ENCODE assay signal across 15 cellular contexts in genomic region chr6:56335733-56336132, GRCh38.
DNase-seq lines count a peak whose midpoint lies in the region; ATAC-seq, FAIRE-seq and TF ChIP-seq lines count a peak whose summit lies in the region.
"Had no signal": no experiment of that assay in that cellular context is flagged by ENCODE, and none has a peak within 500 bp of the region (broad histone marks: within the 10 kb centered on the region; RNA-seq: fewer than 3 reads in every experiment).

No MANE protein-coding gene starts in this region.

- no TSS peak for BruUV-seq in HepG2 (replicated peaks; lab: Mats Ljungman, UMichigan)

- H3K9ac ChIP-seq in HepG2 (ENCODE audit: insufficient read depth, low read depth, low read length) (no peak overlapping the region), kidney (ENCODE audit: low read length in 2 of 2) (no peak overlapping the region)

- no peak for TF ChIP-seq EP300 in HepG2 (IDR thresholded peaks at IDR 0.05; ENCODE audit: low read depth in 2 of 2, low read length in 2 of 2)
- no peak for TF ChIP-seq EP300 in HepG2 (CRISPR knock-in tag; IDR thresholded peaks at IDR 0.05; ENCODE audit: borderline replicate concordance)

- no peak for DNase-seq in HepG2 (ENCODE audit: low spot score)
- DNase-seq in right lobe of liver: no peak
- DNase-seq in T1000 (lab: John Stamatoyannopoulos, UW): peak; percentile 9
- DNase-seq in fibroblast of the aortic adventitia (ENCODE audit: low read depth): peak; percentile 92
- DNase-seq in COLO668 (lab: John Stamatoyannopoulos, UW; ENCODE audit: unreplicated experiment): no peak
- DNase-seq in GM13977 (ENCODE audit: low spot score): no peak
- DNase-seq in globus pallidus (ENCODE audit: low spot score): no peak
- no peak for DNase-seq in kidney
- DNase-seq: activated CD4-positive, alpha-beta T cell treated with anti-CD3 and anti-CD28 coated beads, Interleukin-2, amount 50 U/mL, for 48 hours; activated naive CD4-positive, alpha-beta T cell treated with Interleukin-2 at 50 U/mL for 16 hours; dorsolateral prefrontal cortex; NCI-H1105 treated with DMSO at 0.1 percent for 48 hours; NCI-H526 had no signal

- H4K20me1 ChIP-seq in HepG2 (ENCODE audit: insufficient read depth, low read length): no peaks in the 10 kb centered on the region

- no peaks in the 10 kb centered on the region for H3K36me3 ChIP-seq in HepG2 (replicated peaks in 1 of 2; ENCODE audit: control insufficient read depth in 1 of 2, insufficient read depth in 2 of 2, low read length in 2 of 2)
- H3K36me3 ChIP-seq in right lobe of liver: no peaks in the 10 kb centered on the region
- H3K36me3 ChIP-seq in kidney (ENCODE audit: control insufficient read depth in 1 of 2, insufficient read depth in 2 of 2, low read length in 2 of 2): no peaks in the 10 kb centered on the region

- no peak overlapping the region for H3K4me3 ChIP-seq in HepG2 (replicated peaks in 1 of 3; ENCODE audit: insufficient read depth in 1 of 3, low read depth in 2 of 3, low read length in 3 of 3)
- no peak overlapping the region for H3K4me3 ChIP-seq in right lobe of liver
- no peak overlapping the region for H3K4me3 ChIP-seq in fibroblast of the aortic adventitia (ENCODE audit: low read depth, low read length)
- H3K4me3 ChIP-seq in kidney (ENCODE audit: low read length in 2 of 2): no peak overlapping the region
- H3K4me3 ChIP-seq: dorsolateral prefrontal cortex, hepatocyte had no signal

- no peaks in the 10 kb centered on the region; a peak in 2 of 5 replicates for H3K27me3 ChIP-seq in HepG2 (ENCODE audit: control insufficient read depth in 1 of 2, insufficient read depth in 2 of 2, low read length in 2 of 2)
- no peaks in the 10 kb centered on the region for H3K27me3 ChIP-seq in right lobe of liver
- H3K27me3 ChIP-seq: dorsolateral prefrontal cortex, hepatocyte had no signal

- 0% methylated on average over 1 of the region's 1 CpG for WGBS in HepG2 (ENCODE audit: low lambda C conversion rate)
- WGBS in right lobe of liver (ENCODE audit: insufficient coverage, low coverage, low lambda C conversion rate, missing lambda C conversion rate): 64% methylated on average over 1 of the region's 1 CpG

- H3K27ac ChIP-seq in HepG2 (ENCODE audit: extremely low read length, insufficient read depth, low read length): no peak overlapping the region
- H3K27ac ChIP-seq in right lobe of liver: no peak overlapping the region
- H3K27ac ChIP-seq in kidney (ENCODE audit: low read depth in 2 of 2, low read length in 2 of 2): no peak overlapping the region
- H3K27ac ChIP-seq: dorsolateral prefrontal cortex, hepatocyte had no signal

- no peak for TF ChIP-seq CTCF in HepG2 (CRISPR knock-in tag; IDR thresholded peaks at IDR 0.05)
- no peak for TF ChIP-seq CTCF in right lobe of liver (IDR thresholded peaks at IDR 0.05)
- no peak for TF ChIP-seq CTCF in fibroblast of the aortic adventitia (IDR thresholded peaks at IDR 0.05; ENCODE audit: insufficient read depth, low read length)
- TF ChIP-seq CTCF in GM13977 (IDR thresholded peaks at IDR 0.05; ENCODE audit: extremely low read depth, insufficient read depth, missing control alignments): no peak
- no peak for TF ChIP-seq CTCF in kidney (IDR thresholded peaks at IDR 0.05; ENCODE audit: borderline replicate concordance, extremely low read depth, insufficient read depth)

- no peaks in the 10 kb centered on the region for H3K79me2 ChIP-seq in HepG2 (ENCODE audit: insufficient read depth, low read length)
- H3K79me2 ChIP-seq: hepatocyte had no signal

- POLR2A ChIA-PET in HepG2 (lab: Yijun Ruan, JAX): no interaction called here

- intact Hi-C loops in HepG2 (cut with micrococcal nuclease; ENCODE audit: unreplicated experiment) (no loop called here), right lobe of liver (cut with DNase I) (no loop called here), kidney (cut with DNase I) (no loop called here)

- FAIRE-seq in HepG2 (lab: Jason Lieb, UNC) (no peak), kidney (lab: Jason Lieb, UNC) (no peak)
- FAIRE-seq: A204.1 had no signal

- ATAC-seq in HepG2 (no peak), right lobe of liver (no peak)

- no peak for TF ChIP-seq RAD21 in HepG2 (CRISPR knock-in tag; IDR thresholded peaks at IDR 0.05)

- CTCF ChIA-PET in HepG2 (lab: Yijun Ruan, JAX; ENCODE audit: low intra/inter-chr PET ratio, low total read pairs): no interaction called here

- TF ChIP-seq POLR2A in HepG2 (IDR thresholded peaks at IDR 0.05; ENCODE audit: insufficient read depth in 1 of 2, low read depth in 2 of 2, low read length in 2 of 2): no peak
- TF ChIP-seq POLR2A in right lobe of liver (IDR thresholded peaks at IDR 0.05): no peak

- no peaks in the 10 kb centered on the region for H3K4me1 ChIP-seq in HepG2 (ENCODE audit: insufficient read depth, low read length)
- no peaks in the 10 kb centered on the region for H3K4me1 ChIP-seq in right lobe of liver
- H3K4me1 ChIP-seq in kidney (ENCODE audit: control insufficient read depth in 1 of 2, insufficient read depth in 1 of 2, low read depth in 1 of 2, low read length in 2 of 2): no peaks in the 10 kb centered on the region

- in situ Hi-C loops in HepG2 (cut with HindIII; ENCODE audit: extremely low pct_ligation_motif_present, low pct_unique_long_range_greater_than_20kb) (no loop called here), GM13977 (cut with MboI; ENCODE audit: low pct_unique_long_range_greater_than_20kb, low sequenced_read_pairs, unreplicated experiment) (loop anchor here (25.0 kb wide), 1 partner anchor 102 kb away; no protein-coding TSS in a partner anchor)

- H3K9me3 ChIP-seq in HepG2 (ENCODE audit: low read length) (no peaks in the 10 kb centered on the region), right lobe of liver (no peaks in the 10 kb centered on the region), kidney (ENCODE audit: control insufficient read depth in 1 of 2, low read length in 2 of 2) (no peaks in the 10 kb centered on the region)

- no peak overlapping the region for H2AFZ ChIP-seq in HepG2 (ENCODE audit: low read length)
- H2AFZ ChIP-seq: hepatocyte had no signal

- H3K4me2 ChIP-seq in HepG2 (ENCODE audit: low read depth, low read length): no peak overlapping the region
- H3K4me2 ChIP-seq: hepatocyte had no signal

TF ChIP-seq in HepG2, 621 proteins besides CTCF, POLR2A, EP300 and RAD21:
- TF ChIP-seq CREB1 (IDR thresholded peaks at IDR 0.05) (peak; percentile 67), CREB1 (CRISPR knock-in tag; IDR thresholded peaks at IDR 0.05) (no peak), ZNF33B (CRISPR knock-in tag; IDR thresholded peaks at IDR 0.05) (no peak)

Comparison
In these comparisons a context has a peak if more than half of its experiments do, and no peak if none do; other contexts are left out.
1. DNase-seq: peak in T1000 (single experiment) and fibroblast of the aortic adventitia (single experiment); none in HepG2 (single experiment), right lobe of liver (0 of 3), COLO668 (single experiment), GM13977 (single experiment), globus pallidus (single experiment) and kidney (single experiment).